ENCODE assay signal across 8 cellular contexts in genomic region chr2:205925373-205926337, GRCh38.
DNase-seq lines count a peak whose midpoint lies in the region; ATAC-seq and TF ChIP-seq lines count a peak whose summit lies in the region.

No MANE protein-coding gene starts in this region.

- ATAC-seq in GM18498 (IDR thresholded peaks at IDR 0.05; ENCODE audit: unreplicated experiment) (peak; percentile 91), HG02943 (IDR thresholded peaks at IDR 0.05; ENCODE audit: low read depth, unreplicated experiment) (peak; percentile 81)

- no peaks in the 10 kb centered on the region for H3K9me3 ChIP-seq in liver (ENCODE audit: control insufficient read depth in 4 of 4, low read length in 3 of 4)

- TF ChIP-seq RAD21 in liver (IDR thresholded peaks at IDR 0.05), result peak; percentile 88 to 95

- H3K9ac ChIP-seq in liver (ENCODE audit: low read depth in 1 of 2, low read length in 2 of 2), result peak overlapping the region in 1 of 2 donors; percentile 45

- DNase-seq in A172 (ENCODE audit: low spot score) (peak; percentile 37), NCI-H2171 treated with DMSO at 0.1 percent for 48 hours (lab: John Stamatoyannopoulos, UW) (peak; percentile 73), coronary artery (ENCODE audit: low spot score) (peak; percentile 85)
- peak; percentile 82 for DNase-seq in activated CD4-positive, alpha-beta T cell treated with anti-CD3 and anti-CD28 coated beads for 48 hours
- DNase-seq in stimulated activated CD4-positive, alpha-beta T cell treated with anti-CD3 and anti-CD28 coated beads, Interleukin-4, amount 100 ng/mL, for 24 hours, result peak; percentile 75

- H3K27me3 ChIP-seq in liver (ENCODE audit: control insufficient read depth in 4 of 4, insufficient read depth in 4 of 4, low read length in 3 of 4), result no peaks in the 10 kb centered on the region

- 14% methylated on average over 33 of the region's 33 CpGs for WGBS in liver

- H3K27ac ChIP-seq in coronary artery (peak overlapping the region in 1 of 2 donors; percentile 16), liver (ENCODE audit: low read depth in 1 of 2, low read length in 2 of 2) (no peak overlapping the region)

- peaks cover 4 to 17% (median 13%) of the 10 kb centered on the region in 4 donors for H3K4me1 ChIP-seq in liver (ENCODE audit: control insufficient read depth in 4 of 4, insufficient read depth in 4 of 4, low read length in 3 of 4)

- H3K4me3 ChIP-seq in coronary artery (peak overlapping the region; percentile 65), liver (ENCODE audit: low read depth in 1 of 3, low read length in 3 of 3) (no peak overlapping the region)

- TF ChIP-seq CTCF in coronary artery (IDR thresholded peaks at IDR 0.05) (peak; percentile 96), liver (IDR thresholded peaks at IDR 0.05; ENCODE audit: low read depth, low read length, missing input control) (peak; percentile 83)

- no peaks in the 10 kb centered on the region for H3K36me3 ChIP-seq in liver (ENCODE audit: control insufficient read depth in 4 of 4, insufficient read depth in 3 of 4, low read depth in 1 of 4, low read length in 3 of 4)

TF ChIP-seq in liver, 16 proteins besides CTCF, POLR2A, EP300 and RAD21:
- TF ChIP-seq FOXA1 (IDR thresholded peaks at IDR 0.05) (no peak), TAF1 (conservative IDR thresholded peaks at IDR 0.05) (no peak)
